Comparison of ENCODE assay signal across 19 cellular contexts in the genomic region with DNA sequence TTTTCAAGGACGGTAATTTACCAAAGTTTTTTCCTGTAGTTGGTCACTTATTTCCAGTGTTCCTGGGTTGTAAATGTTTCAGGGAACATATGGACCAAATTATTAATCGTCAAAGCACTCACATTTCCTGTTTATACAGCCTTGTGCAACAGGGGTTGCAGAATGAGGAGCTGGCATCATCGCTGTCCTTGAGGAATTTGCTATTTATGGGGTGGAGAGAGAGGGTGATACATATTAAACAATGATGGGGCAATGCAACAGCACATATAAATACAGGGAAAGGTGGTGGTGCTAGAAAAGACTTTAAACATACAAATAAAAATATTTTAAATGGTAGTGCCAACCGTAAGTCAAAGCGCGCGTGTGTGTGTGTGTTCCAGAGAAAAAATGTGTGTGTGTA.
"Had no signal": no experiment of that assay in that cellular context is flagged by ENCODE, and none has a peak within 500 bp of the region (broad histone marks: within the 10 kb centered on the region; RNA-seq: fewer than 3 reads in every experiment).

No MANE protein-coding gene starts in this region.

- H3K79me2 ChIP-seq: parathyroid adenoma had no signal

- DNase-seq: effector memory CD8-positive, alpha-beta T cell; hypothalamus; islet precursor cell; naive thymus-derived CD4-positive, alpha-beta T cell; nephron progenitor cell; psoas muscle; retina; right lobe of liver; spleen; stimulated activated CD4-positive, alpha-beta T cell treated with anti-CD3 and anti-CD28 coated beads, Interleukin-15, amount 100 ng/mL, for 24 hours; stimulated activated CD4-positive, alpha-beta T cell treated with anti-CD3 and anti-CD28 coated beads, Interleukin-1b, Interleukin-23, amount 100 ng/mL, for 48 hours; testis; upper lobe of right lung had no signal

- H2AFZ ChIP-seq: parathyroid adenoma had no signal

- H3K27me3 ChIP-seq: foreskin keratinocyte, right lobe of liver, testis, tibial nerve, upper lobe of right lung, vagina had no signal

- H3K9ac ChIP-seq: parathyroid adenoma had no signal

- H3K4me1 ChIP-seq: foreskin keratinocyte, parathyroid adenoma, psoas muscle, right lobe of liver, spleen, testis, tibial nerve, upper lobe of right lung, vagina had no signal

- H3K36me3 ChIP-seq: right lobe of liver, spleen, tibial nerve, upper lobe of right lung, vagina had no signal

- H3K27ac ChIP-seq: foreskin keratinocyte, parathyroid adenoma, psoas muscle, right lobe of liver, spleen, testis, tibial nerve, upper lobe of right lung, vagina had no signal

- H3K9me3 ChIP-seq: psoas muscle, right lobe of liver, spleen, testis, upper lobe of right lung, vagina had no signal

- ATAC-seq: effector memory CD8-positive, alpha-beta T cell; foreskin keratinocyte; left lobe of liver; naive thymus-derived CD4-positive, alpha-beta T cell; psoas muscle; right lobe of liver; stimulated activated memory B cell treated with anti-CD40 and anti-IgM and Interleukin-4, amounts not matched to agents 10 μg/mL and 1 μg/mL and 100 μg/mL, for 72 hours; upper lobe of right lung had no signal

- H3K4me3 ChIP-seq: psoas muscle, right lobe of liver, spleen, testis, tibial nerve, upper lobe of right lung, vagina had no signal
